16 cellular contexts compared by ENCODE assay signal in the genomic region with DNA sequence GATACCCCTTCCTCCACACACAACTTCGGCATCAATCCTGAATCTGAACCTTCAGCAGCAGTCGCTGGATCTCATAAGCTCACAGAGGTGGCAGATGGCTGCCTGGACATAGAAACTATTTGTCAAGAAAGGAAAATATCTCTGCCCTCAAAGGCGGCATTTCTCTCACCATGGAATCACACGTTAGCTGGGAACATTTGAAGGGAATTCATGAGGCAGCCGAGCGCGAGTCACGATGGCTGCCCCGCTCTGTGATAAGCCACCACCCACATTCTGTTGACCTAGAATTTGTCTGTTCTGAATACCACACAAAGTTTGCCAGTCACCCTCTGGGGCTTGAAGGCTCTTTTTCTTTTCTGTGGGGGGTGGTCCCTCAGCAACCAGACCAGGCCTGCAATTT.
A peak's percentile ranks its signal among the peaks of the same experiment; 100 is the strongest.
DNase-seq lines count a peak whose midpoint lies in the region; FAIRE-seq and TF ChIP-seq lines count a peak whose summit lies in the region.
"Had no signal": no experiment of that assay in that cellular context is flagged by ENCODE, and none has a peak within 500 bp of the region (broad histone marks: within the 10 kb centered on the region; RNA-seq: fewer than 3 reads in every experiment).

No MANE protein-coding gene starts in this region.

- H3K18ac ChIP-seq in H1 (ENCODE audit: extremely low read depth, low read length) = no peak overlapping the region

- H3K4ac ChIP-seq in H1 (replicated peaks; ENCODE audit: insufficient read length, low read depth, low read length) = no peak overlapping the region

- 0 out of 7 replicates have a peak, but pooled peaks cover 0 to 2% (median 0%) of the 10 kb centered on the region in 4 experiments for H3K4me1 ChIP-seq in H1 (replicated peaks in 1 of 4; ENCODE audit: control insufficient read depth in 3 of 4, insufficient read depth in 4 of 4, low read length in 3 of 4)
- peaks cover 51% of the 10 kb centered on the region for H3K4me1 ChIP-seq in parathyroid adenoma
- H3K4me1 ChIP-seq in esophagus squamous epithelium = peaks cover 0 to 24% (median 19%) of the 10 kb centered on the region in 3 donors

- H3K9ac ChIP-seq in H1 (replicated peaks in 1 of 4; ENCODE audit: extremely low read depth in 1 of 4, low read depth in 3 of 4, low read length in 3 of 4) = no peak overlapping the region
- no peak overlapping the region for H3K9ac ChIP-seq in parathyroid adenoma

- H3K27ac ChIP-seq in coronary artery = no peak overlapping the region
- H3K27ac ChIP-seq in H1 (ENCODE audit: low read depth, low read length) = no peak overlapping the region
- H3K27ac ChIP-seq in parathyroid adenoma = peak overlapping the region; percentile 20
- no peak overlapping the region for H3K27ac ChIP-seq in esophagus squamous epithelium

- H3K14ac ChIP-seq in H1 (ENCODE audit: insufficient read length) = no peak overlapping the region

- H2BK15ac ChIP-seq in H1 (ENCODE audit: low read length) = no peak overlapping the region

- H3K23ac ChIP-seq in H1 (ENCODE audit: insufficient read length) = no peak overlapping the region

- H3K9me3 Mint-ChIP-seq in HFFc6 = no peaks in the 10 kb centered on the region

- no peaks in the 10 kb centered on the region for H3K9me3 ChIP-seq in H1 (ENCODE audit: insufficient read depth in 2 of 2, low read depth in 1 of 2, low read length in 1 of 2)
- no peaks in the 10 kb centered on the region for H3K9me3 ChIP-seq in parathyroid adenoma (ENCODE audit: control insufficient read depth, low read length)
- H3K9me3 ChIP-seq in esophagus squamous epithelium = no peaks in the 10 kb centered on the region
- H3K9me3 ChIP-seq: Caco-2 had no signal

- POLR2A ChIA-PET in H1 (lab: Charles Lee; ENCODE audit: partially characterized antibody) = no interaction called here

- no peak overlapping the region for H2BK20ac ChIP-seq in H1 (ENCODE audit: low read length)

- H4K20me1 ChIP-seq in H1 (replicated peaks in 1 of 2; ENCODE audit: control insufficient read depth in 1 of 2, insufficient read depth in 2 of 2, low read length in 2 of 2) = no peaks in the 10 kb centered on the region

- H3K36me3 ChIP-seq in H1 (ENCODE audit: control insufficient read depth in 2 of 4, insufficient read depth in 4 of 4, low read length in 3 of 4) = no peaks in the 10 kb centered on the region
- no peaks in the 10 kb centered on the region for H3K36me3 ChIP-seq in parathyroid adenoma (ENCODE audit: control insufficient read depth, insufficient read depth, low read length)
- no peaks in the 10 kb centered on the region for H3K36me3 ChIP-seq in esophagus squamous epithelium

- H3K27me3 ChIP-seq in H1 (replicated peaks in 1 of 4; ENCODE audit: control insufficient read depth in 3 of 4, extremely low read depth in 1 of 4, insufficient read depth in 3 of 4, low read length in 3 of 4) (no peaks in the 10 kb centered on the region), parathyroid adenoma (ENCODE audit: control insufficient read depth, insufficient read depth, low read length) (no peaks in the 10 kb centered on the region), esophagus squamous epithelium (no peaks in the 10 kb centered on the region)

- no peak for FAIRE-seq in H1 (lab: Jason Lieb, UNC)
- FAIRE-seq: G401.6, GM12892 had no signal

- H2AFZ ChIP-seq in H1 (ENCODE audit: low read length) = no peak overlapping the region
- no peak overlapping the region for H2AFZ ChIP-seq in parathyroid adenoma

- TF ChIP-seq POLR2A in H1 (IDR thresholded peaks at IDR 0.05; ENCODE audit: control extremely low read depth in 1 of 2, low read depth in 2 of 2, low read length in 2 of 2) = no peak
- TF ChIP-seq POLR2A in esophagus squamous epithelium (IDR thresholded peaks at IDR 0.05) = no peak

- H2AK5ac ChIP-seq in H1 (ENCODE audit: low read depth, low read length) = no peak overlapping the region

- TF ChIP-seq EP300 in H1 (IDR thresholded peaks at IDR 0.05; ENCODE audit: borderline replicate concordance in 1 of 2, low read depth in 2 of 2, low read length in 2 of 2) = no peak

- H2BK12ac ChIP-seq in H1 (ENCODE audit: low read depth, low read length) = no peak overlapping the region

- CTCF ChIA-PET in H1 (lab: Charles Lee; ENCODE audit: partially characterized antibody) = no interaction called here

- no peak for TF ChIP-seq RAD21 in H1 (IDR thresholded peaks at IDR 0.05 in 1 of 2, conservative IDR thresholded peaks at IDR 0.05 in 1 of 2; ENCODE audit: low read depth in 2 of 2, low read length in 2 of 2)

- H3K27me3 Mint-ChIP-seq in HFFc6 (ENCODE audit: insufficient read depth) = peaks cover 12% of the 10 kb centered on the region

- peaks cover 15% of the 10 kb centered on the region; the same call in 1 of the 2 replicates for H3K4me1 Mint-ChIP-seq in HFFc6 (ENCODE audit: low read depth)

- H3K79me1 ChIP-seq in H1 (ENCODE audit: low read depth, low read length) = no peaks in the 10 kb centered on the region

- H3K56ac ChIP-seq in H1 (replicated peaks; ENCODE audit: insufficient read length, low read depth, low read length) = no peak overlapping the region

- no peak overlapping the region for H4K5ac ChIP-seq in H1 (ENCODE audit: insufficient read length, low read depth, low read length)

- H2BK5ac ChIP-seq in H1 (ENCODE audit: low read depth, low read length) = no peak overlapping the region

- H3K4me2 ChIP-seq in H1 (ENCODE audit: insufficient read depth in 1 of 2, low read depth in 2 of 2, low read length in 2 of 2) (no peak overlapping the region), parathyroid adenoma (ENCODE audit: low read length) (no peak overlapping the region)

- 95% methylated on average over 9 of the region's 9 CpGs; no CpG with 5 or more reads in 1 of the 2 experiments for WGBS in H1 (ENCODE audit: extremely low coverage in 1 of 2, insufficient coverage in 1 of 2, insufficient read length in 1 of 2, insufficient replicate concordance in 2 of 2, low coverage in 1 of 2, low lambda C conversion rate in 2 of 2, missing lambda C conversion rate in 1 of 2), 2 experiments
- 77 to 78% methylated on average over 9 of the region's 9 CpGs for WGBS in esophagus squamous epithelium, 2 donors

- H3K4me3 Mint-ChIP-seq in HFFc6 = no peak overlapping the region
- H3K4me3 Mint-ChIP-seq: CD4-positive, alpha-beta memory T cell had no signal

- no peak overlapping the region for H3K27ac Mint-ChIP-seq in HFFc6
- H3K27ac Mint-ChIP-seq: CD4-positive, alpha-beta memory T cell had no signal

- intact Hi-C loops in esophagus squamous epithelium (cut with DNase I) = no loop called here

- no peak overlapping the region for H4K91ac ChIP-seq in H1 (replicated peaks; ENCODE audit: insufficient read length, low read length)

- H2BK120ac ChIP-seq in H1 (replicated peaks; ENCODE audit: low read depth, low read length) = no peak overlapping the region

- H3K4me3 ChIP-seq in coronary artery = no peak overlapping the region
- no peak overlapping the region for H3K4me3 ChIP-seq in H1 (ENCODE audit: extremely low read depth in 1 of 4, insufficient read depth in 2 of 4, low read depth in 3 of 4, low read length in 4 of 4)
- no peak overlapping the region for H3K4me3 ChIP-seq in parathyroid adenoma (ENCODE audit: low read depth, low read length)
- H3K4me3 ChIP-seq in esophagus squamous epithelium = no peak overlapping the region

- no peaks in the 10 kb centered on the region for H3K36me3 Mint-ChIP-seq in HFFc6 (ENCODE audit: low read depth)
- H3K36me3 Mint-ChIP-seq: CD4-positive, alpha-beta memory T cell had no signal

- DNase-seq in coronary artery (ENCODE audit: low spot score) = peak; percentile 17
- no peak for DNase-seq in H1 (ENCODE audit: low read depth in 1 of 2, low spot score in 2 of 2)
- DNase-seq in activated gamma-delta T cell (lab: John Stamatoyannopoulos, UW) = no peak
- no peak for DNase-seq in esophagus squamous epithelium (lab: John Stamatoyannopoulos, UW)
- no peak for DNase-seq in HFFc6
- DNase-seq: C1 segment of cervical spinal cord; Caco-2; CD4-positive, alpha-beta memory T cell; DMS153; DND-41; GOT3; H7; HCEC 1CT had no signal

- H3K79me2 ChIP-seq in H1 (ENCODE audit: control insufficient read depth in 1 of 2, insufficient read depth in 2 of 2, low read length in 2 of 2) (no peaks in the 10 kb centered on the region), parathyroid adenoma (peaks cover 16% of the 10 kb centered on the region)

- H3K23me2 ChIP-seq in H1 (ENCODE audit: low read depth, low read length) = no peaks in the 10 kb centered on the region

- no peak for TF ChIP-seq CTCF in coronary artery (IDR thresholded peaks at IDR 0.05)
- TF ChIP-seq CTCF in H1 (IDR thresholded peaks at IDR 0.05; ENCODE audit: control extremely low read depth in 1 of 3, insufficient read depth in 1 of 3, low read depth in 1 of 3, low read length in 3 of 3) = no peak
- no peak for TF ChIP-seq CTCF in parathyroid adenoma (IDR thresholded peaks at IDR 0.05)
- TF ChIP-seq CTCF in esophagus squamous epithelium (IDR thresholded peaks at IDR 0.05) = no peak
- no peak for TF ChIP-seq CTCF in HFFc6 (IDR thresholded peaks at IDR 0.05)

- no peak overlapping the region for H4K8ac ChIP-seq in H1 (ENCODE audit: extremely low read depth, insufficient read depth, low read length)

TF ChIP-seq in H1, 55 proteins besides CTCF, POLR2A, EP300 and RAD21:
- no peak for TF ChIP-seq EZH2 (IDR thresholded peaks at IDR 0.05; ENCODE audit: low read depth, low read length, severe bottlenecking)
- no peak for TF ChIP-seq CEBPB (IDR thresholded peaks at IDR 0.05; ENCODE audit: low read depth, low read length)
- TF ChIP-seq SUZ12 (IDR thresholded peaks at IDR 0.05; ENCODE audit: low read length) = no peak
- TF ChIP-seq, protein P1, sequence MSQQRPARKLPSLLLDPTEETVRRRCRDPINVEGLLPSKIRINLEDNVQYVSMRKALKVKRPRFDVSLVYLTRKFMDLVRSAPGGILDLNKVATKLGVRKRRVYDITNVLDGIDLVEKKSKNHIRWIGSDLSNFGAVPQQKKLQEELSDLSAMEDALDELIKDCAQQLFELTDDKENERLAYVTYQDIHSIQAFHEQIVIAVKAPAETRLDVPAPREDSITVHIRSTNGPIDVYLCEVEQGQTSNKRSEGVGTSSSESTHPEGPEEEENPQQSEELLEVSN (IDR thresholded peaks at IDR 0.05) = peak; percentile 51; the same call in 1 of the 2 replicates
- TF ChIP-seq SAP30 (IDR thresholded peaks at IDR 0.05; ENCODE audit: insufficient read depth, insufficient replicate concordance, low read length) = no peak
TF ChIP-seq in H1: peak in this region for 1.
